Comparison of ENCODE assay signal across 12 cellular contexts in genomic region chr1:184941735-184942134, GRCh38.
A peak's percentile ranks its signal among the peaks of the same experiment; 100 is the strongest.
DNase-seq lines count a peak whose midpoint lies in the region; ATAC-seq and TF ChIP-seq lines count a peak whose summit lies in the region.
"Had no signal": no experiment of that assay in that cellular context is flagged by ENCODE, and none has a peak within 500 bp of the region (broad histone marks: within the 10 kb centered on the region; RNA-seq: fewer than 3 reads in every experiment).

No MANE protein-coding gene starts in this region.

- POLR2A ChIA-PET in GM10248 (lab: Yijun Ruan, JAX), result no interaction called here

- intact Hi-C loops in posterior cingulate gyrus (cut with DNase I), result no loop called here

- DNase-seq in GM10248 (ENCODE audit: extremely low spot score) (peak; percentile 34), posterior cingulate gyrus (no peak), SHP77 (lab: John Stamatoyannopoulos, UW) (no peak), erythroblast (lab: John Stamatoyannopoulos, UW) (no peak), cortex of kidney (lab: John Stamatoyannopoulos, UW) (no peak)
- DNase-seq: C1 segment of cervical spinal cord, NCI-H187, nephron progenitor cell, testis had no signal

- TF ChIP-seq POLR2A in erythroblast (IDR thresholded peaks at IDR 0.05; ENCODE audit: low read length), result no peak

- ATAC-seq in GM18868 (IDR thresholded peaks at IDR 0.05; ENCODE audit: unreplicated experiment) (peak; percentile 73), HG02588 (IDR thresholded peaks at IDR 0.05; ENCODE audit: unreplicated experiment) (peak; percentile 63), HG03457 (IDR thresholded peaks at IDR 0.05; ENCODE audit: unreplicated experiment) (peak; percentile 43)

- no peak for TF ChIP-seq CTCF in GM10248 (IDR thresholded peaks at IDR 0.05; ENCODE audit: control extremely low read depth, extremely low read depth, low read depth, missing control alignments)

- CTCF ChIA-PET in GM10248 (lab: Yijun Ruan, JAX), result interaction anchor here (1.1 to 3.6 kb wide), 3 partner anchors 9 to 33 kb away, joined by 3 to 8 read pairs (median 8); no protein-coding TSS in a partner anchor
